Comparison of ENCODE assay signal across 1 cellular context in the genomic region with DNA sequence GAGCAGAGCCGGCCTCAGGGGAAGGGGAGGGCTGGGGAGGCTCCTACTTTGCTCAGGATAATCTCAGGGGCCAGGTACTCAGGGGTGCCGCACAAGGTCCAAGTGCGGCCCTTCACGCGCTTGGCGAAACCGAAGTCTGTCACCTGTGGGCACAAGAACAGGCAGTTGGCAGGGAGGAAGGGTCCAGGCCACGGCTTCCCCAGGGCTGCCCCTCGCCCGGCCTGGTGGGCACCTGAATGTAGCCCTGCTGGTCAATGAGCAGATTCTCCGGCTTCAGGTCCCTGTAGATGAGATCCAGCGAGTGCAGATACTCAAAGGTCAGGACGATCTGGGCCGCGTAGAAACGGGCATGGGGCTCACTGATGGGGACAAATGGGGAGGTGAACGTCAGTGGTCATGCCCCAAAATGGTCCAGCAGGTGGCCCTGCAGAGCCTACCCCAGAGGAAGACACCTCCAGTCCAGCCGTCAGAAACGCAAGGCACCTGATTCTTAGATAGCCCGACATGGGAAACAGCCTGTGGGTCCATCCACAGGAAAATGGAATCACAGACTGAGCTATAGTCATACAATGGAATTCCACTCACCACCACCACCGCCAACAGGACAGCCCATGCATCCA.
TF ChIP-seq lines count a peak whose summit lies in the region.

No MANE protein-coding gene starts in this region.

TF ChIP-seq in GM23338, 12 proteins besides CTCF, POLR2A, EP300 and RAD21:
- no peak for TF ChIP-seq ZNF462 (CRISPR knock-in tag; IDR thresholded peaks at IDR 0.05)
